Comparison of ENCODE assay signal across 2 cellular contexts in the genomic region with DNA sequence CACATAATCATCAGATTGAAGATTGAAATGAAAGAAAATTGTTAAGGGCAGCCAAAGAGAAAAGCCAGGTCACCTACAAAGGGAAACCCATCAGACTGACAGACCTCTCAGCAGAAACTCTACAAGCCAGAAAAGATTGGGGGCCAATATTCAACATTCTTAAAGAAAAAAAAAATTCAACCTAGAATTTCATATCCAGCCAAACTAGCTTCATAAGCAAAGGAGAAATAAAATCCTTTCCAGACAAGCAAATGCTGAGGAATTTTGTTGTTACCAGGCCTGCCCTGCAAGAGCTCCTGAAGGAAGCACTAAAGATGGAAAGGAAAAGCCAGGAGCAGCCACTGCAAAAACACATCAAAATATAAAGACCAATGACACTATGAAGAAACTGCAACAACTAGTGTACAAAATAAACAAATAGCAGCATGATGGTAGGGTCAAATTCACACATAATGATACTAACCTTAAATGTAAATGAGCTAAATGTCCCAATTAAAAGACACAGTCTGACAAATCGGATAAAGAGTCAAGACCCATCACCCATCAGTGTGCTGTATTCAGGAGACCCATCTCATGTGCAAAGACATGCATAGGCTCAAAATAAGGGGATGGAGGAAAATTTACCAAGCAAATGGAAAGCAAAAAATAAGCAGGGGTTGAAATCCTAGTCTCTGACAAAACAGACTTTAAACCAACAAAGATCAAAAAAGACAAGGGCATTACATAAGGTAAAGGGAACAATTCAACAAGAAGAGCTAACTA. TPM values are rescaled to one million over a fixed set of nuclear protein-coding genes. Genes with fewer than 3 reads are reported as not detected.
"Had no signal": no experiment of that assay in that cellular context is flagged by ENCODE, and none has a peak within 500 bp of the region (broad histone marks: within the 10 kb centered on the region; RNA-seq: fewer than 3 reads in every experiment).

No MANE protein-coding gene starts in this region.

RNA-seq across cellular contexts. Expression of gene HNMT, which starts 29.6 kb away (rescaled TPM):
- total RNA-seq: natural killer cell treated with Interleukin-12 subunit alpha and Interleukin-12 subunit beta and Interleukin-15 and Interleukin-18, amount 100 ng/mL, for 72 hours had no signal
- polyA plus RNA-seq: neural cell had no signal
